Comparison of ENCODE assay signal across 1 cellular context in the genomic region with DNA sequence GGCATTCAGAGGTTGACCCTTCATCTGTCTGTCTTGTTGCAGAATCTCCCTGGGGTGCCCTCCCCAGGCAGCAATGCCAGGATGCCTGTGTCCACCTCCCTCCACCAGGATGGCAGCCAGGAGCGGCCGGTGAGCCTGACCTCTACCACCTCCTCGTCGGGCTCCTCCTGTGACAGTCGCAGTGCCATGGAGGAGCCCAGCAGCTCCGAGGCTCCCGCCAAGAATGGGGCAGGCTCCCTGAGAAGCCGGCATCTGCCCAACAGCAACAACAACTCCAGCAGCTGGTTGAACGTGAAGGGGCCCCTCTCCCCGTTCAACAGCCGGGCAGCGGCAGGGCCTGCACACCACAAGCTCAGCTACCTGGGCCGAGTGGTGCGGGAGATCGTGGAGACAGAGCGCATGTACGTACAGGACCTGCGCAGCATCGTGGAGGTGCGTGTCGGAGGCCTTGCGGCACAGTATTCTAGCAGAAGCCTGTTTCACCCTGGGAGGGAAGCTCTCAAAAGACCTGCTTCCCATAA.
TF ChIP-seq lines count a peak whose summit lies in the region.

No MANE protein-coding gene starts in this region.

TF ChIP-seq in WTC11, 78 proteins besides CTCF, POLR2A, EP300 and RAD21 (continued from another document):
- TF ChIP-seq, protein P1, sequence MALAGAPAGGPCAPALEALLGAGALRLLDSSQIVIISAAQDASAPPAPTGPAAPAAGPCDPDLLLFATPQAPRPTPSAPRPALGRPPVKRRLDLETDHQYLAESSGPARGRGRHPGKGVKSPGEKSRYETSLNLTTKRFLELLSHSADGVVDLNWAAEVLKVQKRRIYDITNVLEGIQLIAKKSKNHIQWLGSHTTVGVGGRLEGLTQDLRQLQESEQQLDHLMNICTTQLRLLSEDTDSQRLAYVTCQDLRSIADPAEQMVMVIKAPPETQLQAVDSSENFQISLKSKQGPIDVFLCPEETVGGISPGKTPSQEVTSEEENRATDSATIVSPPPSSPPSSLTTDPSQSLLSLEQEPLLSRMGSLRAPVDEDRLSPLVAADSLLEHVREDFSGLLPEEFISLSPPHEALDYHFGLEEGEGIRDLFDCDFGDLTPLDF (CRISPR knock-in tag; IDR thresholded peaks at IDR 0.05): no peak
- no peak for TF ChIP-seq FOXP1 (CRISPR knock-in tag; IDR thresholded peaks at IDR 0.05; ENCODE audit: borderline replicate concordance)
- no peak for TF ChIP-seq PRRX2 (CRISPR knock-in tag; IDR thresholded peaks at IDR 0.05)
- TF ChIP-seq TCF7 (CRISPR knock-in tag; IDR thresholded peaks at IDR 0.05; ENCODE audit: low read depth): no peak
- TF ChIP-seq IRF2 (CRISPR knock-in tag; IDR thresholded peaks at IDR 0.05; ENCODE audit: borderline replicate concordance, low read depth): no peak
- TF ChIP-seq, protein P2, sequence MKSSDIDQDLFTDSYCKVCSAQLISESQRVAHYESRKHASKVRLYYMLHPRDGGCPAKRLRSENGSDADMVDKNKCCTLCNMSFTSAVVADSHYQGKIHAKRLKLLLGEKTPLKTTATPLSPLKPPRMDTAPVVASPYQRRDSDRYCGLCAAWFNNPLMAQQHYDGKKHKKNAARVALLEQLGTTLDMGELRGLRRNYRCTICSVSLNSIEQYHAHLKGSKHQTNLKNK (CRISPR knock-in tag; IDR thresholded peaks at IDR 0.05): no peak
- TF ChIP-seq RORB (CRISPR knock-in tag; IDR thresholded peaks at IDR 0.05): no peak
- TF ChIP-seq ZNF121 (CRISPR knock-in tag; IDR thresholded peaks at IDR 0.05): no peak
- TF ChIP-seq ZBTB21 (CRISPR knock-in tag; IDR thresholded peaks at IDR 0.05; ENCODE audit: borderline replicate concordance): no peak
